8 cellular contexts compared by ENCODE assay signal in the genomic region with DNA sequence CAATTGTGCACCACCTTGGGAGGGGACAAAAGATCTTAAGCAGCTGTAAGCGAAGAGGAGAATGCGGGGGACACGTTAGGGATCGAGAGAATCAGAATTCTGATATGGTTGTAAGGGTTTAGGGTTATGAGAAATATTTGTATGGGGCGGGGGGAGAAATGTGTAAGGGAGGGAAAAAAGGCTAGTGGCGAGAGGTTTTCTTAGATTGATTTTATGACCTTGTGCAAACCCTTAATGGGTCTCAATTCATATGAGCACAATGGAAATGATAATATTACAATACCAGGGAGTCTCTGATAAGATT. TPM values are rescaled to one million over a fixed set of nuclear protein-coding genes. Genes with fewer than 3 reads are reported as not detected.
DNase-seq lines count a peak whose midpoint lies in the region; ATAC-seq and TF ChIP-seq lines count a peak whose summit lies in the region.

No MANE protein-coding gene starts in this region.

- TF ChIP-seq CTCF in left ventricle myocardium inferior (IDR thresholded peaks at IDR 0.05; ENCODE audit: borderline replicate concordance): no peak
- no peak for TF ChIP-seq CTCF in cardiac fibroblast (IDR thresholded peaks at IDR 0.05; ENCODE audit: low read depth, low read length)
- no peak for TF ChIP-seq CTCF in mucosa of descending colon (IDR thresholded peaks at IDR 0.05)

- H3K4me1 ChIP-seq in left ventricle myocardium inferior (peaks cover 57% of the 10 kb centered on the region), mucosa of descending colon (ENCODE audit: low read depth) (peaks cover 21% of the 10 kb centered on the region)

- intact Hi-C loops in left ventricle myocardium inferior (cut with micrococcal nuclease) (no loop called here), cardiac septum (cut with DNase I) (loop anchor here (1.0 to 2.0 kb wide), 2 partner anchors 45 to 111 kb away; partner anchors contain the start of gene RAD51AP1), mucosa of descending colon (cut with DNase I, micrococcal nuclease) (no loop called here)

- peak overlapping the region; percentile 93 for H3K27ac ChIP-seq in left ventricle myocardium inferior (replicated peaks)

- no peaks in the 10 kb centered on the region for H3K27me3 ChIP-seq in left ventricle myocardium inferior (ENCODE audit: low read depth)

- H3K9me3 ChIP-seq in left ventricle myocardium inferior (replicated peaks): no peaks in the 10 kb centered on the region
- H3K9me3 ChIP-seq in mucosa of descending colon: no peaks in the 10 kb centered on the region

- peak overlapping the region; percentile 90 for H3K4me3 ChIP-seq in left ventricle myocardium inferior
- peak overlapping the region; percentile 69 to 83 for H3K4me3 ChIP-seq in cardiac fibroblast (replicated peaks in 1 of 2; ENCODE audit: low read depth in 2 of 2, low read length in 2 of 2)
- H3K4me3 ChIP-seq in mucosa of descending colon: peak overlapping the region; percentile 58

- H3K36me3 ChIP-seq in left ventricle myocardium inferior (peaks cover 3% of the 10 kb centered on the region), mucosa of descending colon (ENCODE audit: low read depth) (no peaks in the 10 kb centered on the region)

- DNase-seq in left ventricle myocardium inferior: no peak
- no peak for DNase-seq in cardiac septum (ENCODE audit: low spot score)
- no peak for DNase-seq in cardiac fibroblast (ENCODE audit: low read depth in 2 of 2)
- no peak for DNase-seq in mucosa of descending colon
- DNase-seq in HuH-7.5 (ENCODE audit: low spot score): no peak
- no peak for DNase-seq in NCI-H1105 (lab: John Stamatoyannopoulos, UW)
- DNase-seq in effector CD8-positive, alpha-beta T cell (lab: John Stamatoyannopoulos, UW): no peak

- no peak for ATAC-seq in mucosa of descending colon
- no peak for ATAC-seq in HG02938 (IDR thresholded peaks at IDR 0.05; ENCODE audit: unreplicated experiment)

RNA-seq across cellular contexts. Expression of gene NDUFA9, which starts 0.4 kb away (rescaled TPM):
- total RNA-seq in left ventricle myocardium inferior (338 TPM), cardiac septum (268 TPM), mucosa of descending colon (100 to 1,000 TPM; 136 to 198 (median 186) TPM)

RNA-seq across cellular contexts. Expression of gene AKAP3, which starts 0.5 kb away (rescaled TPM):
- total RNA-seq in left ventricle myocardium inferior (2.7 TPM), cardiac septum (2.6 TPM), mucosa of descending colon (1 to 10 TPM; 2.0 to 2.6 (median 2.2) TPM)
